ENCODE assay signal across 25 cellular contexts in genomic region chr16:30846649-30847402, GRCh38. TPM values are rescaled to one million over a fixed set of nuclear protein-coding genes. Genes with fewer than 3 reads are reported as not detected.
A peak's percentile ranks its signal among the peaks of the same experiment; 100 is the strongest.
DNase-seq lines count a peak whose midpoint lies in the region; ATAC-seq, FAIRE-seq and TF ChIP-seq lines count a peak whose summit lies in the region.
"Had no signal": no experiment of that assay in that cellular context is flagged by ENCODE, and none has a peak within 500 bp of the region (broad histone marks: within the 10 kb centered on the region; RNA-seq: fewer than 3 reads in every experiment).

No MANE protein-coding gene starts in this region.

- H4K5ac ChIP-seq in mesendoderm (ENCODE audit: low read length): no peak overlapping the region

- intact Hi-C loops in Right ventricle myocardium superior (cut with DNase I) (loop anchor here (5.0 kb wide), 1 partner anchor 55 kb away; no protein-coding TSS in a partner anchor), cardiac septum (cut with DNase I) (no loop called here)

- H3K4me3 ChIP-seq in DND-41 (ENCODE audit: low read depth in 1 of 2, low read length in 2 of 2): no peak overlapping the region
- H3K4me3 ChIP-seq in mesendoderm (ENCODE audit: low read length): no peak overlapping the region

- no peak overlapping the region for H3K56ac ChIP-seq in mesendoderm (ENCODE audit: low read length)

- no peak overlapping the region for H3K4ac ChIP-seq in mesendoderm (ENCODE audit: low read depth, low read length)

- no peak overlapping the region for H2BK15ac ChIP-seq in mesendoderm (replicated peaks; ENCODE audit: low read depth)

- no peaks in the 10 kb centered on the region for H3K79me1 ChIP-seq in mesendoderm (ENCODE audit: low read length)

- H3K4me1 ChIP-seq in DND-41 (ENCODE audit: insufficient read depth, low read length): peaks cover 11% of the 10 kb centered on the region
- peaks cover 3% of the 10 kb centered on the region for H3K4me1 ChIP-seq in mesendoderm (ENCODE audit: control insufficient read depth, low read depth, low read length)
- H3K4me1 ChIP-seq: BE2C had no signal

- H3K9ac ChIP-seq in DND-41 (ENCODE audit: low read depth, low read length): no peak overlapping the region
- H3K9ac ChIP-seq in mesendoderm (ENCODE audit: low read length): no peak overlapping the region

- no CpG with 5 or more reads among the region's 4 CpGs for WGBS in mesendoderm (ENCODE audit: extremely low coverage, insufficient coverage, low lambda C conversion rate)

- no peak overlapping the region for H2BK5ac ChIP-seq in mesendoderm (ENCODE audit: low read length)

- H4K8ac ChIP-seq in mesendoderm (ENCODE audit: low read depth, low read length): no peak overlapping the region

- no peak overlapping the region for H2BK120ac ChIP-seq in mesendoderm (ENCODE audit: low read depth, low read length)

- peak; percentile 39 for ATAC-seq in Right ventricle myocardium superior (ENCODE audit: poor library complexity)
- no peak for ATAC-seq in DND-41 (ENCODE audit: insufficient read depth, low read depth)

- H3K9me3 ChIP-seq in DND-41 (ENCODE audit: insufficient read depth, low read length, severe bottlenecking): no peaks in the 10 kb centered on the region
- H3K9me3 ChIP-seq: BE2C had no signal

- H2AK5ac ChIP-seq in mesendoderm (ENCODE audit: low read length): no peak overlapping the region

- no peak overlapping the region for H3K18ac ChIP-seq in mesendoderm (ENCODE audit: low read length)

- H3K27ac ChIP-seq in DND-41 (ENCODE audit: low read length) (no peak overlapping the region), mesendoderm (ENCODE audit: low read depth, low read length) (no peak overlapping the region)

- H3K23ac ChIP-seq in mesendoderm (ENCODE audit: low read length): no peak overlapping the region

- H3K4me2 ChIP-seq in DND-41 (ENCODE audit: insufficient read depth, low read length) (no peak overlapping the region), mesendoderm (ENCODE audit: low read length) (no peak overlapping the region)

- in situ Hi-C loops in SK-MEL-5 (cut with HindIII; ENCODE audit: low pct_unique_long_range_greater_than_20kb, low sequenced_read_pairs): no loop called here

- FAIRE-seq in HTR-8/SVneo (lab: Jason Lieb, UNC): no peak
- FAIRE-seq: GM12892, GM18507 had no signal

- no peaks in the 10 kb centered on the region for H3K36me3 ChIP-seq in DND-41 (ENCODE audit: insufficient read depth, low read length)
- no peaks in the 10 kb centered on the region for H3K36me3 ChIP-seq in mesendoderm (ENCODE audit: control insufficient read depth, insufficient read depth, low read length)
- H3K36me3 ChIP-seq: BE2C had no signal

- H2AFZ ChIP-seq in DND-41 (ENCODE audit: low read depth, low read length): 0 out of 2 replicates have a peak overlapping the region, but pooled peaks have one; percentile 33

- H3K79me2 ChIP-seq in DND-41 (ENCODE audit: insufficient read depth, low read length): no peaks in the 10 kb centered on the region
- no peaks in the 10 kb centered on the region for H3K79me2 ChIP-seq in mesendoderm (ENCODE audit: control insufficient read depth, insufficient read depth, low read length)

- DNase-seq in Right ventricle myocardium superior (no peak), cardiac septum (ENCODE audit: low spot score) (no peak), DND-41 (no peak), SK-MEL-5 (ENCODE audit: low read depth, low spot score) (peak; percentile 30), mesendoderm (peak; percentile 39), Ammon's horn (ENCODE audit: low spot score) (no peak), HTR-8/SVneo (ENCODE audit: insufficient read length, low spot score) (no peak), NK-92 (lab: John Stamatoyannopoulos, UW; ENCODE audit: unreplicated experiment) (no peak)
- DNase-seq: 8988T; BE2C; CD4-positive, CD25-positive, alpha-beta regulatory T cell; COR-L47; EL; HFFc6; MM.1S; NCI-H1092; NCI-H1436 treated with DMSO at 0.1 percent for 48 hours; NCI-H2029; NCI-H446 treated with DMSO at 0.1 percent for 48 hours; OCI-M1; SHP77 treated with DMSO at 0.1 percent for 48 hours had no signal

- no peak for TF ChIP-seq CTCF in DND-41 (IDR thresholded peaks at IDR 0.05; ENCODE audit: borderline replicate concordance, extremely low read depth, low read length, poor library complexity, severe bottlenecking)

- no peaks in the 10 kb centered on the region for H3K27me3 ChIP-seq in DND-41 (ENCODE audit: insufficient read depth, low read length, poor library complexity)
- no peaks in the 10 kb centered on the region for H3K27me3 ChIP-seq in mesendoderm (ENCODE audit: insufficient read depth, low read length, poor library complexity)
- H3K27me3 ChIP-seq: BE2C had no signal

- H4K20me1 ChIP-seq in DND-41 (ENCODE audit: insufficient read depth, low read length): no peaks in the 10 kb centered on the region

RNA-seq across cellular contexts. Expression of gene BCL7C, which starts 47.1 kb away (rescaled TPM):
- total RNA-seq in Right ventricle myocardium superior (28.8 TPM), cardiac septum (27.6 TPM)
- 21.5 and 22.0 TPM in 2 replicates for total RNA-seq in SK-MEL-5 (2014; rRNA removed; shearing (Covaris generic))
- 30.4 and 31.0 TPM in 2 replicates for polyA plus RNA-seq in SK-MEL-5 (2015; cell fraction: cytosol; rRNA removed)
- polyA plus RNA-seq in SK-MEL-5 (2015; cell fraction: nucleus; rRNA removed): 1.7 and 6.4 TPM in 2 replicates
- 24.5 TPM for polyA plus RNA-seq in mesendoderm (2013, experiment 1 of 2)
- polyA plus RNA-seq in mesendoderm (2013, experiment 2 of 2): 23.1 TPM

RNA-seq across cellular contexts. Expression of gene CTF1, which starts 49.6 kb away (rescaled TPM):
- total RNA-seq in Right ventricle myocardium superior (6.5 TPM), cardiac septum (17.7 TPM)
- total RNA-seq in SK-MEL-5 (2014; rRNA removed; shearing (Covaris generic)): 0.13 and 0.29 TPM in 2 replicates
- 0.06 and 0.10 TPM in 2 replicates for polyA plus RNA-seq in SK-MEL-5 (2015; cell fraction: cytosol; rRNA removed)
- not detected in 2 replicates for polyA plus RNA-seq in SK-MEL-5 (2015; cell fraction: nucleus; rRNA removed)
- polyA plus RNA-seq in mesendoderm (2013, experiment 1 of 2): 1.7 TPM
- 1.6 TPM for polyA plus RNA-seq in mesendoderm (2013, experiment 2 of 2)
- total RNA-seq: H4, HT-29 had no signal
- polyA plus RNA-seq: CD4-positive, CD25-positive, alpha-beta regulatory T cell had no signal

RNA-seq across cellular contexts. Expression of gene ZNF629, which starts 59.8 kb away (rescaled TPM):
- total RNA-seq in Right ventricle myocardium superior (16.5 TPM), cardiac septum (22.7 TPM)
- total RNA-seq in SK-MEL-5 (2014; rRNA removed; shearing (Covaris generic)): 6.6 and 6.8 TPM in 2 replicates
- 4.0 and 5.8 TPM in 2 replicates for polyA plus RNA-seq in SK-MEL-5 (2015; cell fraction: cytosol; rRNA removed)
- 3.0 and 4.6 TPM in 2 replicates for polyA plus RNA-seq in SK-MEL-5 (2015; cell fraction: nucleus; rRNA removed)
- polyA plus RNA-seq in mesendoderm (2013, experiment 1 of 2): 10.8 TPM
- 10.3 TPM for polyA plus RNA-seq in mesendoderm (2013, experiment 2 of 2)

Comparison
In these comparisons a context has a peak if more than half of its experiments do, and no peak if none do; other contexts are left out.
1. DNase-seq: peak in SK-MEL-5 (single experiment) and mesendoderm (single experiment); none in Right ventricle myocardium superior (single experiment), cardiac septum (single experiment), DND-41 (single experiment), Ammon's horn (single experiment), HTR-8/SVneo (single experiment) and NK-92 (single experiment).